In genomic region chr5:142843029-142843905, GRCh38 we compare ENCODE assay signal across 23 cellular contexts.
DNase-seq lines count a peak whose midpoint lies in the region; ATAC-seq and TF ChIP-seq lines count a peak whose summit lies in the region.
"Had no signal": no experiment of that assay in that cellular context is flagged by ENCODE, and none has a peak within 500 bp of the region (broad histone marks: within the 10 kb centered on the region; RNA-seq: fewer than 3 reads in every experiment).

No MANE protein-coding gene starts in this region.

- H3K79me1 ChIP-seq in H9 (ENCODE audit: insufficient read depth, low read depth, low read length, poor library complexity, severe bottlenecking) = no peaks in the 10 kb centered on the region

- H3K36me3 Mint-ChIP-seq in CD4-positive, alpha-beta T cell (ENCODE audit: low read depth) = no peaks in the 10 kb centered on the region
- no peaks in the 10 kb centered on the region for H3K36me3 Mint-ChIP-seq in H9 (ENCODE audit: insufficient read depth in 1 of 3, low read depth in 3 of 3)
- H3K36me3 Mint-ChIP-seq: activated CD8-positive, alpha-beta memory T cell treated with anti-CD3 and anti-CD28 coated beads, Interleukin-2, amount 10 ng/mL, durations not matched to agents 7 days and 5 days had no signal

- H3K79me2 ChIP-seq in smooth muscle cell (ENCODE audit: low read depth) (no peaks in the 10 kb centered on the region), H9 (ENCODE audit: insufficient read depth, low read length) (no peaks in the 10 kb centered on the region)

- intact Hi-C loops in CD4-positive, alpha-beta T cell (cut with DNase I, micrococcal nuclease) = no loop called here
- intact Hi-C loops in Panc1 (cut with micrococcal nuclease; ENCODE audit: unreplicated experiment) = no loop called here
- intact Hi-C loops in left ventricle myocardium superior (cut with micrococcal nuclease) = no loop called here
- intact Hi-C loops in gastrocnemius medialis (cut with DNase I; ENCODE audit: low total_unique reads) = no loop called here

- no peak overlapping the region for H3K23ac ChIP-seq in H9 (ENCODE audit: insufficient read length, low read depth, low read length)

- no peak overlapping the region for H2BK120ac ChIP-seq in H9 (ENCODE audit: low read depth, low read length, poor library complexity, severe bottlenecking)

- H3K4ac ChIP-seq in H9 (ENCODE audit: low read depth, low read length) = no peak overlapping the region

- no peak overlapping the region for H2AK5ac ChIP-seq in H9 (ENCODE audit: insufficient read length, low read length)

- POLR2A ChIA-PET in CD4-positive, alpha-beta T cell (lab: Charles Lee) = interaction anchor here (3.1 kb wide), 1 partner anchor 73 kb away, joined by 12 read pairs; the partner anchor contains the start of gene ARHGAP26
- POLR2A ChIA-PET in Panc1 (lab: Charles Lee) = no interaction called here

- H3K27me3 ChIP-seq in CD4-positive, alpha-beta T cell (ENCODE audit: control insufficient read depth, insufficient read depth, low read length) = no peaks in the 10 kb centered on the region
- H3K27me3 ChIP-seq in Panc1 (ENCODE audit: control insufficient read depth, insufficient read depth, low read length) = no peaks in the 10 kb centered on the region
- H3K27me3 ChIP-seq in gastrocnemius medialis = no peaks in the 10 kb centered on the region
- no peaks in the 10 kb centered on the region for H3K27me3 ChIP-seq in smooth muscle cell (ENCODE audit: low read depth)
- H3K27me3 ChIP-seq in H9 (ENCODE audit: insufficient read depth, low read length) = no peaks in the 10 kb centered on the region
- H3K27me3 ChIP-seq: suprapubic skin had no signal

- H3K4me3 Mint-ChIP-seq in CD4-positive, alpha-beta T cell = no peak overlapping the region
- H3K4me3 Mint-ChIP-seq in H9 = no peak overlapping the region
- H3K4me3 Mint-ChIP-seq: activated CD4-positive, alpha-beta T cell treated with anti-CD3 and anti-CD28 coated beads, Interleukin-2, amount 10 ng/mL, durations not matched to agents 7 days and 5 days; activated CD8-positive, alpha-beta memory T cell treated with anti-CD3 and anti-CD28 coated beads, Interleukin-2, amount 10 ng/mL, durations not matched to agents 7 days and 5 days; activated naive CD4-positive, alpha-beta T cell treated with anti-CD3 and anti-CD28 coated beads, Interleukin-2, amount 50 U/mL, for 24 hours; activated T-helper 1 cell treated with anti-CD3 and anti-CD28 coated beads, Interleukin-12 subunit alpha, Interleukin-12 subunit beta, Interleukin-2, Interleukin-4 antibody, amounts not matched to agents 30 ng/mL and 10 ng/mL and 1 ng/mL, durations not matched to agents 14 hours and 24 hours and 36 hours had no signal

- H3K9me3 ChIP-seq in CD4-positive, alpha-beta T cell (ENCODE audit: control insufficient read depth, low read length) = no peaks in the 10 kb centered on the region
- no peaks in the 10 kb centered on the region for H3K9me3 ChIP-seq in Panc1 (ENCODE audit: control insufficient read depth, insufficient read depth, low read depth, low read length)
- H3K9me3 ChIP-seq in gastrocnemius medialis = no peaks in the 10 kb centered on the region
- H3K9me3 ChIP-seq in smooth muscle cell (replicated peaks; ENCODE audit: low read depth) = no peaks in the 10 kb centered on the region
- no peaks in the 10 kb centered on the region for H3K9me3 ChIP-seq in H9 (ENCODE audit: control insufficient read depth, low read depth, low read length)
- H3K9me3 ChIP-seq: suprapubic skin had no signal

- no peak overlapping the region for H4K5ac ChIP-seq in H9 (ENCODE audit: insufficient read length, low read depth, low read length)

- no TSS peak for BruUV-seq in Panc1 (replicated peaks; lab: Mats Ljungman, UMichigan)

- H3K4me1 Mint-ChIP-seq in CD4-positive, alpha-beta T cell (ENCODE audit: low read depth) = peaks cover 49% of the 10 kb centered on the region
- H3K4me1 Mint-ChIP-seq in H9 = peaks cover 32 to 40% of the 10 kb centered on the region in 2 experiments

- H3K4me2 ChIP-seq in smooth muscle cell (no peak overlapping the region), H9 (ENCODE audit: insufficient read depth, insufficient read length, low read length) (no peak overlapping the region)

- H2BK12ac ChIP-seq in H9 (ENCODE audit: insufficient read length, low read depth, low read length) = no peak overlapping the region

- peak overlapping the region; percentile 6 for H3K27ac Mint-ChIP-seq in CD4-positive, alpha-beta T cell
- H3K27ac Mint-ChIP-seq in H9 = no peak overlapping the region
- H3K27ac Mint-ChIP-seq: activated CD4-positive, alpha-beta T cell treated with anti-CD3 and anti-CD28 coated beads, Interleukin-2, amount 10 ng/mL, durations not matched to agents 7 days and 5 days; activated CD8-positive, alpha-beta memory T cell treated with anti-CD3 and anti-CD28 coated beads, Interleukin-2, amount 10 ng/mL, durations not matched to agents 7 days and 5 days; activated naive CD4-positive, alpha-beta T cell treated with anti-CD3 and anti-CD28 coated beads, Interleukin-2, amount 50 U/mL, for 24 hours; activated T-helper 1 cell treated with anti-CD3 and anti-CD28 coated beads, Interleukin-12 subunit alpha, Interleukin-12 subunit beta, Interleukin-2, Interleukin-4 antibody, amounts not matched to agents 30 ng/mL and 10 ng/mL and 1 ng/mL, durations not matched to agents 14 hours and 24 hours and 36 hours; progenitor cell of endocrine pancreas had no signal

- no peak for TF ChIP-seq CTCF in CD4-positive, alpha-beta T cell (IDR thresholded peaks at IDR 0.05)
- no peak for TF ChIP-seq CTCF in Panc1 (IDR thresholded peaks at IDR 0.05)
- no peak for TF ChIP-seq CTCF in gastrocnemius medialis (IDR thresholded peaks at IDR 0.05 in 4 of 5, conservative IDR thresholded peaks at IDR 0.05 in 1 of 5)
- TF ChIP-seq CTCF in smooth muscle cell (IDR thresholded peaks at IDR 0.05; ENCODE audit: borderline replicate concordance, insufficient read depth, poor library complexity, severe bottlenecking) = no peak
- TF ChIP-seq CTCF in H9 (conservative IDR thresholded peaks at IDR 0.05) = no peak

- no peak overlapping the region for H2BK20ac ChIP-seq in H9 (ENCODE audit: low read depth, low read length, poor library complexity, severe bottlenecking)

- no peak overlapping the region for H2BK5ac ChIP-seq in H9 (ENCODE audit: insufficient read length, low read length)

- no peaks in the 10 kb centered on the region for H3K23me2 ChIP-seq in H9 (ENCODE audit: insufficient read length, low read depth, low read length, poor library complexity, severe bottlenecking)

- peaks cover 2% of the 10 kb centered on the region for H3F3A ChIP-seq in smooth muscle cell (ENCODE audit: low read depth)

- H4K8ac ChIP-seq in H9 (replicated peaks; ENCODE audit: insufficient read length, low read depth, low read length) = no peak overlapping the region

- H3K9ac ChIP-seq in smooth muscle cell (ENCODE audit: low read depth) = no peak overlapping the region
- H3K9ac ChIP-seq in H9 (ENCODE audit: extremely low read depth, insufficient read length, low read length) = no peak overlapping the region

- no peak for ATAC-seq in CD4-positive, alpha-beta T cell (ENCODE audit: poor library complexity)
- ATAC-seq in Panc1 (no peak), left ventricle myocardium superior (peak; percentile 26), gastrocnemius medialis (peak; percentile 16 to 25), GM18511 (IDR thresholded peaks at IDR 0.05; ENCODE audit: unreplicated experiment) (no peak)
- ATAC-seq: activated CD8-positive, alpha-beta memory T cell treated with anti-CD3 and anti-CD28 coated beads, Interleukin-2, amount 10 ng/mL, durations not matched to agents 7 days and 5 days had no signal

- H2AFZ ChIP-seq in smooth muscle cell (ENCODE audit: low read depth) (no peak overlapping the region), H9 (ENCODE audit: low read length) (no peak overlapping the region)

- no peak for DNase-seq in CD4-positive, alpha-beta T cell
- DNase-seq in Panc1 (ENCODE audit: low read depth, low spot score) (no peak), left ventricle myocardium superior (peak; percentile 67), gastrocnemius medialis (peak in 1 of 2 donors; percentile 50), smooth muscle cell (lab: John Stamatoyannopoulos, UW; ENCODE audit: unreplicated experiment) (no peak), H9 (no peak)
- DNase-seq: activated CD4-positive, alpha-beta T cell treated with anti-CD3 and anti-CD28 coated beads, Interleukin-2, amount 10 ng/mL, durations not matched to agents 7 days and 5 days; activated CD8-positive, alpha-beta memory T cell treated with anti-CD3 and anti-CD28 coated beads, Interleukin-2, amount 10 ng/mL, durations not matched to agents 7 days and 5 days; erythroblast; H7; Kasumi-1; NCI-H1694 treated with DMSO at 0.1 percent for 48 hours; NCI-H69; RPMI8226; stimulated activated CD4-positive, alpha-beta T cell treated with anti-CD3 and anti-CD28 coated beads, Interleukin-1b, Interleukin-23, amount 100 ng/mL, for 48 hours; WERI-Rb-1 had no signal

- H3K9me3 Mint-ChIP-seq in CD4-positive, alpha-beta T cell = no peaks in the 10 kb centered on the region
- no peaks in the 10 kb centered on the region for H3K9me3 Mint-ChIP-seq in H9
- H3K9me3 Mint-ChIP-seq: activated CD4-positive, alpha-beta T cell treated with anti-CD3 and anti-CD28 coated beads, Interleukin-2, amount 10 ng/mL, durations not matched to agents 7 days and 5 days; activated naive CD4-positive, alpha-beta T cell treated with anti-CD3 and anti-CD28 coated beads, Interleukin-2, amount 50 U/mL, for 24 hours; activated T-helper 1 cell treated with anti-CD3 and anti-CD28 coated beads, Interleukin-12 subunit alpha, Interleukin-12 subunit beta, Interleukin-2, Interleukin-4 antibody, amounts not matched to agents 30 ng/mL and 10 ng/mL and 1 ng/mL, durations not matched to agents 14 hours and 24 hours and 36 hours had no signal

- in situ Hi-C loops in Panc1 (cut with HindIII; ENCODE audit: low pct_unique_long_range_greater_than_20kb, low sequenced_read_pairs) (no loop called here), gastrocnemius medialis (cut with MboI; ENCODE audit: low sequenced_read_pairs in 4 of 4) (no loop called here)

- H3K4me1 ChIP-seq in Panc1 (ENCODE audit: control insufficient read depth, insufficient read depth, low read length) = peaks cover 60% of the 10 kb centered on the region
- H3K4me1 ChIP-seq in gastrocnemius medialis = peaks cover 39 to 63% of the 10 kb centered on the region in 2 donors
- no peaks in the 10 kb centered on the region for H3K4me1 ChIP-seq in smooth muscle cell (ENCODE audit: low read depth)
- H3K4me1 ChIP-seq in H9 (ENCODE audit: insufficient read depth, low read length) = peaks cover 6% of the 10 kb centered on the region; the same call in 1 of the 2 replicates

- H3K56ac ChIP-seq in H9 (ENCODE audit: insufficient read length, low read depth, low read length) = no peak overlapping the region

- no peak overlapping the region for H3K18ac ChIP-seq in H9 (ENCODE audit: insufficient read length, low read depth, low read length)

- H3K27ac ChIP-seq in CD4-positive, alpha-beta T cell (ENCODE audit: low read depth, low read length) = no peak overlapping the region
- H3K27ac ChIP-seq in Panc1 (ENCODE audit: low read length) (peak overlapping the region; percentile 23; the same call in 1 of the 2 replicates), gastrocnemius medialis (no peak overlapping the region), smooth muscle cell (ENCODE audit: low read depth) (no peak overlapping the region), H9 (ENCODE audit: insufficient read length, low read depth, low read length) (no peak overlapping the region)
- H3K27ac ChIP-seq: SK-N-MC, skin epidermis, suprapubic skin, WERI-Rb-1 had no signal

- H3K4me3 ChIP-seq in Panc1 (ENCODE audit: low read depth in 2 of 2, low read length in 2 of 2) (no peak overlapping the region), gastrocnemius medialis (no peak overlapping the region), smooth muscle cell (no peak overlapping the region)
- H3K4me3 ChIP-seq: SK-N-MC, skin epidermis, suprapubic skin had no signal

- no peak overlapping the region for H3K14ac ChIP-seq in H9 (ENCODE audit: insufficient read depth, low read length)

- H3K27me3 Mint-ChIP-seq in CD4-positive, alpha-beta T cell = no peaks in the 10 kb centered on the region
- H3K27me3 Mint-ChIP-seq in H9 (ENCODE audit: low read depth) = no peaks in the 10 kb centered on the region
- H3K27me3 Mint-ChIP-seq: activated CD4-positive, alpha-beta T cell treated with anti-CD3 and anti-CD28 coated beads, Interleukin-2, amount 10 ng/mL, durations not matched to agents 7 days and 5 days; activated CD8-positive, alpha-beta memory T cell treated with anti-CD3 and anti-CD28 coated beads, Interleukin-2, amount 10 ng/mL, durations not matched to agents 7 days and 5 days; activated naive CD4-positive, alpha-beta T cell treated with anti-CD3 and anti-CD28 coated beads, Interleukin-2, amount 50 U/mL, for 24 hours; progenitor cell of endocrine pancreas had no signal

- CTCF ChIA-PET in CD4-positive, alpha-beta T cell (lab: Charles Lee) = interaction anchor here (0.9 to 1.7 kb wide), 3 partner anchors 17 to 73 kb away, joined by 3 to 7 read pairs (median 3); partner anchors contain the start of gene ARHGAP26
- CTCF ChIA-PET in Panc1 (lab: Charles Lee) = interaction anchor here (0.7 kb wide), 1 partner anchor 290 kb away, joined by 8 read pairs; no protein-coding TSS in a partner anchor

- no peaks in the 10 kb centered on the region for H3K36me3 ChIP-seq in Panc1 (ENCODE audit: control insufficient read depth, insufficient read depth, low read length)
- H3K36me3 ChIP-seq in gastrocnemius medialis = no peaks in the 10 kb centered on the region
- no peaks in the 10 kb centered on the region for H3K36me3 ChIP-seq in smooth muscle cell (ENCODE audit: low read depth)
- H3K36me3 ChIP-seq: suprapubic skin, WERI-Rb-1 had no signal

- H2BK15ac ChIP-seq in H9 (ENCODE audit: low read depth, low read length) = no peak overlapping the region

- TF ChIP-seq POLR2A in gastrocnemius medialis (IDR thresholded peaks at IDR 0.05) = no peak

- no peaks in the 10 kb centered on the region for H4K20me1 ChIP-seq in smooth muscle cell (ENCODE audit: low read depth)
- no peaks in the 10 kb centered on the region for H4K20me1 ChIP-seq in H9 (ENCODE audit: control insufficient read depth, insufficient read depth, insufficient read length)

- WGBS in smooth muscle cell (ENCODE audit: low lambda C conversion rate) = 96% methylated on average over 6 of the region's 6 CpGs
- WGBS in H9 (ENCODE audit: extremely low coverage, insufficient read length, low lambda C conversion rate) = no CpG with 5 or more reads among the region's 6 CpGs

- H4K91ac ChIP-seq in H9 (ENCODE audit: insufficient read length, low read depth, low read length) = no peak overlapping the region

- H3T11ph ChIP-seq in H9 (ENCODE audit: low read length) = no peak overlapping the region

Comparison
In these comparisons a context has a peak if more than half of its experiments do, and no peak if none do; other contexts are left out.
1. ATAC-seq: peak in left ventricle myocardium superior (single experiment) and gastrocnemius medialis (2 of 2); none in CD4-positive, alpha-beta T cell (single experiment), Panc1 (single experiment) and GM18511 (single experiment).